In the genomic region with DNA sequence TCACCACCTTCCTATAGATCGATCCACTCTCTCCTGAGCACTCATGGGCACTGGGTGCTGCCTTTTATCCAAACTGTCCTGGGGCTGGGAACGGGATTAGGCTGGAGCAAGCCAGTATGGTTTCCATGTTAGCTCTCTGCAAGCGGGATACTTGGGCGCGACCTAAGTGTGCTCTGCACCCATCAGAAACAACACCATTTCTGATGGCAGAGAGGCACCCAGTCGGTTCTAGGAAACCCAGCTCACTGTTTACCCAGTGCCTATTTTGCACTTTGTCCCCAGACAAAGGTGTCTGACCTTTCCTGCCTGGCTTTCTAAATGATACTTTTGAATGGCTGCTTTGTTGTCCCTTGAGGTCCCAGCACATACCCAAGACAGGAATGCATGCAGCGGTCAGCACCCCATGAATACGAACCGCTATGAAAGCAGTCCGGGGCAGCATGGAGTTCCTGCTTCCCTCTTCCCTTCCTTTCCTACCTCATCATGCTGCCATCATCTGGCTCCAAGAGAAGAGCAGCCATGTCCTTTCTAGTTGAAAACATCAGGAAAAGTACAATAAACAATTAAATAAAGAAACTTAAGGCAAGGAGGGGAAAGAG, we compare ENCODE assay signal across 1 cellular context.
A peak's percentile ranks its signal among the peaks of the same experiment; 100 is the strongest.
TF ChIP-seq lines count a peak whose summit lies in the region.

No MANE protein-coding gene starts in this region.

TF ChIP-seq in HepG2, 621 proteins besides CTCF, POLR2A, EP300 and RAD21 (continued from another document and continues in another):
- TF ChIP-seq, protein P1, sequence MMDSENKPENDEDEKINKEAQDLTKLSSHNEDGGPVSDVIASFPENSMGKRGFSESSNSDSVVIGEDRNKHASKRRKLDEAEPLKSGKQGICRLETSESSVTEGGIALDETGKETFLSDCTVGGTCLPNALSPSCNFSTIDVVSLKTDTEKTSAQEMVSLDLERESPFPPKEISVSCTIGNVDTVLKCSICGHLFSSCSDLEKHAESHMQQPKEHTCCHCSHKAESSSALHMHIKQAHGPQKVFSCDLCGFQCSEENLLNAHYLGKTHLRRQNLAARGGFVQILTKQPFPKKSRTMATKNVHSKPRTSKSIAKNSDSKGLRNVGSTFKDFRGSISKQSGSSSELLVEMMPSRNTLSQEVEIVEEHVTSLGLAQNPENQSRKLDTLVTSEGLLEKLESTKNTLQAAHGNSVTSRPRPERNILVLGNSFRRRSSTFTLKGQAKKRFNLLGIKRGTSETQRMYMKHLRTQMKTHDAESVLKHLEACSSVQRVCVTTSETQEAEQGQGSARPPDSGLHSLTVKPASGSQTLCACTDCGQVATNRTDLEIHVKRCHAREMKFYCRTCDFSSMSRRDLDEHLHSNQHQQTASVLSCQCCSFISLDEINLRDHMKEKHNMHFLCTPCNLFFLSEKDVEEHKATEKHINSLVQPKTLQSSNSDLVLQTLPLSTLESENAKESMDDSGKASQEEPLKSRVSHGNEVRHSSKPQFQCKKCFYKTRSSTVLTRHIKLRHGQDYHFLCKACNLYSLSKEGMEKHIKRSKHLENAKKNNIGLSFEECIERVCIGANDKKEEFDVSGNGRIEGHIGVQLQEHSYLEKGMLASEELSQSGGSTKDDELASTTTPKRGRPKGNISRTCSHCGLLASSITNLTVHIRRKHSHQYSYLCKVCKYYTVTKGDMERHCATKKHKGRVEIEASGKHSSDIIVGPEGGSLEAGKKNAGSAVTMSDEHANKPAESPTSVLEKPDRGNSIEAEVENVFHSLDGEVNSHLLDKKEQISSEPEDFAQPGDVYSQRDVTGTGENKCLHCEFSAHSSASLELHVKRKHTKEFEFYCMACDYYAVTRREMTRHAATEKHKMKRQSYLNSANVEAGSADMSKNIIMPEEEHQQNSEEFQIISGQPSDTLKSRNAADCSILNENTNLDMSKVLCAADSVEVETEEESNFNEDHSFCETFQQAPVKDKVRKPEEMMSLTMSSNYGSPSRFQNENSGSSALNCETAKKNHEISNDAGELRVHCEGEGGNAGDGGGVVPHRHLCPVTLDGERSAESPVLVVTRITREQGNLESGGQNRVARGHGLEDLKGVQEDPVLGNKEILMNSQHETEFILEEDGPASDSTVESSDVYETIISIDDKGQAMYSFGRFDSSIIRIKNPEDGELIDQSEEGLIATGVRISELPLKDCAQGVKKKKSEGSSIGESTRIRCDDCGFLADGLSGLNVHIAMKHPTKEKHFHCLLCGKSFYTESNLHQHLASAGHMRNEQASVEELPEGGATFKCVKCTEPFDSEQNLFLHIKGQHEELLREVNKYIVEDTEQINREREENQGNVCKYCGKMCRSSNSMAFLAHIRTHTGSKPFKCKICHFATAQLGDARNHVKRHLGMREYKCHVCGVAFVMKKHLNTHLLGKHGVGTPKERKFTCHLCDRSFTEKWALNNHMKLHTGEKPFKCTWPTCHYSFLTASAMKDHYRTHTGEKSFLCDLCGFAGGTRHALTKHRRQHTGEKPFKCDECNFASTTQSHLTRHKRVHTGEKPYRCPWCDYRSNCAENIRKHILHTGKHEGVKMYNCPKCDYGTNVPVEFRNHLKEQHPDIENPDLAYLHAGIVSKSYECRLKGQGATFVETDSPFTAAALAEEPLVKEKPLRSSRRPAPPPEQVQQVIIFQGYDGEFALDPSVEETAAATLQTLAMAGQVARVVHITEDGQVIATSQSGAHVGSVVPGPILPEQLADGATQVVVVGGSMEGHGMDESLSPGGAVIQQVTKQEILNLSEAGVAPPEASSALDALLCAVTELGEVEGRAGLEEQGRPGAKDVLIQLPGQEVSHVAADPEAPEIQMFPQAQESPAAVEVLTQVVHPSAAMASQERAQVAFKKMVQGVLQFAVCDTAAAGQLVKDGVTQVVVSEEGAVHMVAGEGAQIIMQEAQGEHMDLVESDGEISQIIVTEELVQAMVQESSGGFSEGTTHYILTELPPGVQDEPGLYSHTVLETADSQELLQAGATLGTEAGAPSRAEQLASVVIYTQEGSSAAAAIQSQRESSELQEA (CRISPR knock-in tag; IDR thresholded peaks at IDR 0.05; ENCODE audit: not compliant biosample characterization): no peak
- peak; percentile 74; the same call in 1 of the 2 replicates for TF ChIP-seq ZSCAN25 (CRISPR knock-in tag; IDR thresholded peaks at IDR 0.05)
- peak; percentile 64 for TF ChIP-seq ZBTB38 (CRISPR knock-in tag; IDR thresholded peaks at IDR 0.05)
- TF ChIP-seq TP53 (CRISPR knock-in tag; conservative IDR thresholded peaks at IDR 0.05): no peak
- no peak for TF ChIP-seq REXO4 (CRISPR knock-in tag; IDR thresholded peaks at IDR 0.05; ENCODE audit: borderline replicate concordance)
- TF ChIP-seq RORA (CRISPR knock-in tag; IDR thresholded peaks at IDR 0.05): no peak
- no peak for TF ChIP-seq MEF2D (CRISPR knock-in tag; IDR thresholded peaks at IDR 0.05)
- peak; percentile 98 for TF ChIP-seq PHF21A (CRISPR knock-in tag; IDR thresholded peaks at IDR 0.05)
- TF ChIP-seq NR1H2 (CRISPR knock-in tag; IDR thresholded peaks at IDR 0.05; ENCODE audit: borderline replicate concordance, low read depth): no peak
- TF ChIP-seq ZNF552 (CRISPR knock-in tag; IDR thresholded peaks at IDR 0.05; ENCODE audit: borderline replicate concordance): no peak; the same call in 1 of the 2 replicates
- TF ChIP-seq, protein P2, sequence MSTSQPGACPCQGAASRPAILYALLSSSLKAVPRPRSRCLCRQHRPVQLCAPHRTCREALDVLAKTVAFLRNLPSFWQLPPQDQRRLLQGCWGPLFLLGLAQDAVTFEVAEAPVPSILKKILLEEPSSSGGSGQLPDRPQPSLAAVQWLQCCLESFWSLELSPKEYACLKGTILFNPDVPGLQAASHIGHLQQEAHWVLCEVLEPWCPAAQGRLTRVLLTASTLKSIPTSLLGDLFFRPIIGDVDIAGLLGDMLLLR (CRISPR knock-in tag; IDR thresholded peaks at IDR 0.05): no peak
- TF ChIP-seq ZNF569 (CRISPR knock-in tag; IDR thresholded peaks at IDR 0.05; ENCODE audit: borderline replicate concordance): no peak
- TF ChIP-seq KDM2A (CRISPR knock-in tag; IDR thresholded peaks at IDR 0.05; ENCODE audit: borderline replicate concordance, low read depth): 0 out of 2 replicates have a peak, but pooled peaks have one; percentile 33
- 0 out of 2 replicates have a peak, but pooled peaks have one; percentile 30 for TF ChIP-seq ZNF605 (CRISPR knock-in tag; IDR thresholded peaks at IDR 0.05)
- TF ChIP-seq ZNF34 (CRISPR knock-in tag; IDR thresholded peaks at IDR 0.05; ENCODE audit: borderline replicate concordance): no peak
- no peak for TF ChIP-seq ZFYVE20 (CRISPR knock-in tag; IDR thresholded peaks at IDR 0.05; ENCODE audit: borderline replicate concordance, low read depth)
- TF ChIP-seq, protein P3, sequence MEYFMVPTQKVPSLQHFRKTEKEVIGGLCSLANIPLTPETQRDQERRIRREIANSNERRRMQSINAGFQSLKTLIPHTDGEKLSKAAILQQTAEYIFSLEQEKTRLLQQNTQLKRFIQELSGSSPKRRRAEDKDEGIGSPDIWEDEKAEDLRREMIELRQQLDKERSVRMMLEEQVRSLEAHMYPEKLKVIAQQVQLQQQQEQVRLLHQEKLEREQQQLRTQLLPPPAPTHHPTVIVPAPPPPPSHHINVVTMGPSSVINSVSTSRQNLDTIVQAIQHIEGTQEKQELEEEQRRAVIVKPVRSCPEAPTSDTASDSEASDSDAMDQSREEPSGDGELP (IDR thresholded peaks at IDR 0.05; ENCODE audit: borderline replicate concordance, low read depth): peak; percentile 67; the same call in 1 of the 2 replicates
- peak; percentile 96 for TF ChIP-seq NCOR1 (IDR thresholded peaks at IDR 0.05; ENCODE audit: borderline replicate concordance, low read length)
- TF ChIP-seq IKZF1 (IDR thresholded peaks at IDR 0.05): no peak
- TF ChIP-seq CREM (IDR thresholded peaks at IDR 0.05): peak; percentile 80
- TF ChIP-seq CREM (CRISPR knock-in tag; IDR thresholded peaks at IDR 0.05): no peak
- TF ChIP-seq, protein P4, sequence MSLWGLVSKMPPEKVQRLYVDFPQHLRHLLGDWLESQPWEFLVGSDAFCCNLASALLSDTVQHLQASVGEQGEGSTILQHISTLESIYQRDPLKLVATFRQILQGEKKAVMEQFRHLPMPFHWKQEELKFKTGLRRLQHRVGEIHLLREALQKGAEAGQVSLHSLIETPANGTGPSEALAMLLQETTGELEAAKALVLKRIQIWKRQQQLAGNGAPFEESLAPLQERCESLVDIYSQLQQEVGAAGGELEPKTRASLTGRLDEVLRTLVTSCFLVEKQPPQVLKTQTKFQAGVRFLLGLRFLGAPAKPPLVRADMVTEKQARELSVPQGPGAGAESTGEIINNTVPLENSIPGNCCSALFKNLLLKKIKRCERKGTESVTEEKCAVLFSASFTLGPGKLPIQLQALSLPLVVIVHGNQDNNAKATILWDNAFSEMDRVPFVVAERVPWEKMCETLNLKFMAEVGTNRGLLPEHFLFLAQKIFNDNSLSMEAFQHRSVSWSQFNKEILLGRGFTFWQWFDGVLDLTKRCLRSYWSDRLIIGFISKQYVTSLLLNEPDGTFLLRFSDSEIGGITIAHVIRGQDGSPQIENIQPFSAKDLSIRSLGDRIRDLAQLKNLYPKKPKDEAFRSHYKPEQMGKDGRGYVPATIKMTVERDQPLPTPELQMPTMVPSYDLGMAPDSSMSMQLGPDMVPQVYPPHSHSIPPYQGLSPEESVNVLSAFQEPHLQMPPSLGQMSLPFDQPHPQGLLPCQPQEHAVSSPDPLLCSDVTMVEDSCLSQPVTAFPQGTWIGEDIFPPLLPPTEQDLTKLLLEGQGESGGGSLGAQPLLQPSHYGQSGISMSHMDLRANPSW (CRISPR knock-in tag; IDR thresholded peaks at IDR 0.05; ENCODE audit: borderline replicate concordance): no peak
- TF ChIP-seq, protein P5, sequence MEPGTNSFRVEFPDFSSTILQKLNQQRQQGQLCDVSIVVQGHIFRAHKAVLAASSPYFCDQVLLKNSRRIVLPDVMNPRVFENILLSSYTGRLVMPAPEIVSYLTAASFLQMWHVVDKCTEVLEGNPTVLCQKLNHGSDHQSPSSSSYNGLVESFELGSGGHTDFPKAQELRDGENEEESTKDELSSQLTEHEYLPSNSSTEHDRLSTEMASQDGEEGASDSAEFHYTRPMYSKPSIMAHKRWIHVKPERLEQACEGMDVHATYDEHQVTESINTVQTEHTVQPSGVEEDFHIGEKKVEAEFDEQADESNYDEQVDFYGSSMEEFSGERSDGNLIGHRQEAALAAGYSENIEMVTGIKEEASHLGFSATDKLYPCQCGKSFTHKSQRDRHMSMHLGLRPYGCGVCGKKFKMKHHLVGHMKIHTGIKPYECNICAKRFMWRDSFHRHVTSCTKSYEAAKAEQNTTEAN (CRISPR knock-in tag; conservative IDR thresholded peaks at IDR 0.05): peak; percentile 72
- TF ChIP-seq SMAD3 (CRISPR knock-in tag; IDR thresholded peaks at IDR 0.05): peak; percentile 93
- peak; percentile 76 for TF ChIP-seq FOSL2 (CRISPR knock-in tag; IDR thresholded peaks at IDR 0.05)
- TF ChIP-seq ZFP36L1 (CRISPR knock-in tag; IDR thresholded peaks at IDR 0.05): no peak; the same call in 1 of the 2 replicates
- TF ChIP-seq DPF2 (CRISPR knock-in tag; IDR thresholded peaks at IDR 0.05; ENCODE audit: borderline replicate concordance, low read depth): peak; percentile 90; the same call in 1 of the 2 replicates
- TF ChIP-seq, protein P6, sequence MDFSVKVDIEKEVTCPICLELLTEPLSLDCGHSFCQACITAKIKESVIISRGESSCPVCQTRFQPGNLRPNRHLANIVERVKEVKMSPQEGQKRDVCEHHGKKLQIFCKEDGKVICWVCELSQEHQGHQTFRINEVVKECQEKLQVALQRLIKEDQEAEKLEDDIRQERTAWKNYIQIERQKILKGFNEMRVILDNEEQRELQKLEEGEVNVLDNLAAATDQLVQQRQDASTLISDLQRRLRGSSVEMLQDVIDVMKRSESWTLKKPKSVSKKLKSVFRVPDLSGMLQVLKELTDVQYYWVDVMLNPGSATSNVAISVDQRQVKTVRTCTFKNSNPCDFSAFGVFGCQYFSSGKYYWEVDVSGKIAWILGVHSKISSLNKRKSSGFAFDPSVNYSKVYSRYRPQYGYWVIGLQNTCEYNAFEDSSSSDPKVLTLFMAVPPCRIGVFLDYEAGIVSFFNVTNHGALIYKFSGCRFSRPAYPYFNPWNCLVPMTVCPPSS (IDR thresholded peaks at IDR 0.05): no peak
- TF ChIP-seq, protein P7, sequence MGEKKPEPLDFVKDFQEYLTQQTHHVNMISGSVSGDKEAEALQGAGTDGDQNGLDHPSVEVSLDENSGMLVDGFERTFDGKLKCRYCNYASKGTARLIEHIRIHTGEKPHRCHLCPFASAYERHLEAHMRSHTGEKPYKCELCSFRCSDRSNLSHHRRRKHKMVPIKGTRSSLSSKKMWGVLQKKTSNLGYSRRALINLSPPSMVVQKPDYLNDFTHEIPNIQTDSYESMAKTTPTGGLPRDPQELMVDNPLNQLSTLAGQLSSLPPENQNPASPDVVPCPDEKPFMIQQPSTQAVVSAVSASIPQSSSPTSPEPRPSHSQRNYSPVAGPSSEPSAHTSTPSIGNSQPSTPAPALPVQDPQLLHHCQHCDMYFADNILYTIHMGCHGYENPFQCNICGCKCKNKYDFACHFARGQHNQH (CRISPR knock-in tag; IDR thresholded peaks at IDR 0.05): peak; percentile 91
- no peak for TF ChIP-seq JDP2 (CRISPR knock-in tag; IDR thresholded peaks at IDR 0.05; ENCODE audit: borderline replicate concordance)
- TF ChIP-seq KDM6A (CRISPR knock-in tag; IDR thresholded peaks at IDR 0.05; ENCODE audit: low read depth): peak; percentile 98
- peak; percentile 75; the same call in 1 of the 2 replicates for TF ChIP-seq ZNF564 (CRISPR knock-in tag; IDR thresholded peaks at IDR 0.05)
- TF ChIP-seq, protein P8, sequence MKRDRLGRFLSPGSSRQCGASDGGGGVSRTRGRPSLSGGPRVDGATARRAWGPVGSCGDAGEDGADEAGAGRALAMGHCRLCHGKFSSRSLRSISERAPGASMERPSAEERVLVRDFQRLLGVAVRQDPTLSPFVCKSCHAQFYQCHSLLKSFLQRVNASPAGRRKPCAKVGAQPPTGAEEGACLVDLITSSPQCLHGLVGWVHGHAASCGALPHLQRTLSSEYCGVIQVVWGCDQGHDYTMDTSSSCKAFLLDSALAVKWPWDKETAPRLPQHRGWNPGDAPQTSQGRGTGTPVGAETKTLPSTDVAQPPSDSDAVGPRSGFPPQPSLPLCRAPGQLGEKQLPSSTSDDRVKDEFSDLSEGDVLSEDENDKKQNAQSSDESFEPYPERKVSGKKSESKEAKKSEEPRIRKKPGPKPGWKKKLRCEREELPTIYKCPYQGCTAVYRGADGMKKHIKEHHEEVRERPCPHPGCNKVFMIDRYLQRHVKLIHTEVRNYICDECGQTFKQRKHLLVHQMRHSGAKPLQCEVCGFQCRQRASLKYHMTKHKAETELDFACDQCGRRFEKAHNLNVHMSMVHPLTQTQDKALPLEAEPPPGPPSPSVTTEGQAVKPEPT (CRISPR knock-in tag; IDR thresholded peaks at IDR 0.05; ENCODE audit: low read depth): no peak
- TF ChIP-seq NFE2L2 (IDR thresholded peaks at IDR 0.05; ENCODE audit: low read length): no peak
- no peak for TF ChIP-seq ZNF773 (CRISPR knock-in tag; IDR thresholded peaks at IDR 0.05; ENCODE audit: borderline replicate concordance)
- TF ChIP-seq ZNF138 (CRISPR knock-in tag; IDR thresholded peaks at IDR 0.05; ENCODE audit: low read depth): no peak
- no peak for TF ChIP-seq ZSCAN20 (CRISPR knock-in tag; IDR thresholded peaks at IDR 0.05; ENCODE audit: borderline replicate concordance)
